1 cellular context compared by ENCODE assay signal in the genomic region with DNA sequence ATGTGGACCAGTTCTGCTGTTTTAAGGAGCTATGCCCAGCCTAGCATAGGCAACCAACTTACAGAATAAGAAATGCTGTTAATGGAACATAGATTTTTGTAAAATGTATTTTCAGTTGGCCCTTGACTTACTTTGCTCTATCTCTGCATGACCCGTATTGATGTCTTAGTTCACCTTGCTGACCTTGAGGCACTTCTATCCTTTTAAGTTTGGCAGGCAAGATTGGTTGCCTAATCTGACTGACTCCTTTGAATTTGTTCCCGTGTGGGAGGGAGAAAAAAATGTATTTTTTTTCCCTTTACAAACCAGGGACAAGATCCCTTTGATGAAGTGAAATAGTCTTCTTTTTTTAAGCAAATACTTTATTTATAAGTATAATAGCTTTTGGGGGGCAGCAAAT.
TF ChIP-seq lines count a peak whose summit lies in the region.

No MANE protein-coding gene starts in this region.

TF ChIP-seq in HepG2, 621 proteins besides CTCF, POLR2A, EP300 and RAD21 (continued from another document and continues in another):
- TF ChIP-seq ARID4A (CRISPR knock-in tag; IDR thresholded peaks at IDR 0.05; ENCODE audit: borderline replicate concordance) (no peak), LBX2 (CRISPR knock-in tag; IDR thresholded peaks at IDR 0.05; ENCODE audit: borderline replicate concordance) (no peak), TOE1 (CRISPR knock-in tag; IDR thresholded peaks at IDR 0.05) (no peak), PHF20 (CRISPR knock-in tag; IDR thresholded peaks at IDR 0.05) (no peak), SMYD3 (CRISPR knock-in tag; IDR thresholded peaks at IDR 0.05) (no peak), REL (CRISPR knock-in tag; conservative IDR thresholded peaks at IDR 0.05) (no peak), ZSCAN21 (CRISPR knock-in tag; IDR thresholded peaks at IDR 0.05; ENCODE audit: borderline replicate concordance) (no peak), GATAD2A (CRISPR knock-in tag; IDR thresholded peaks at IDR 0.05) (peak; percentile 96), ZNF589 (CRISPR knock-in tag; conservative IDR thresholded peaks at IDR 0.05) (no peak), ZNF350 (CRISPR knock-in tag; IDR thresholded peaks at IDR 0.05; ENCODE audit: borderline replicate concordance, low read depth) (no peak), ZNF501 (CRISPR knock-in tag; IDR thresholded peaks at IDR 0.05) (no peak), HES4 (CRISPR knock-in tag; IDR thresholded peaks at IDR 0.05; ENCODE audit: borderline replicate concordance) (no peak), IRX3 (CRISPR knock-in tag; IDR thresholded peaks at IDR 0.05; ENCODE audit: borderline replicate concordance, low read depth) (no peak), ZNF780A (CRISPR knock-in tag; IDR thresholded peaks at IDR 0.05) (no peak), JARID2 (CRISPR knock-in tag; IDR thresholded peaks at IDR 0.05; ENCODE audit: insufficient replicate concordance) (no peak), ZFP82 (CRISPR knock-in tag; IDR thresholded peaks at IDR 0.05; ENCODE audit: borderline replicate concordance) (no peak), ZHX2 (IDR thresholded peaks at IDR 0.05; ENCODE audit: low read depth) (no peak), ZHX2 (CRISPR knock-in tag; IDR thresholded peaks at IDR 0.05; ENCODE audit: borderline replicate concordance) (no peak), HDAC1 (CRISPR knock-in tag; IDR thresholded peaks at IDR 0.05) (peak; percentile 42; the same call in 1 of the 2 replicates), STAT6 (CRISPR knock-in tag; IDR thresholded peaks at IDR 0.05; ENCODE audit: borderline replicate concordance) (no peak), NBN (conservative IDR thresholded peaks at IDR 0.05) (no peak), MED8 (CRISPR knock-in tag; IDR thresholded peaks at IDR 0.05; ENCODE audit: insufficient replicate concordance) (peak; percentile 94), GZF1 (CRISPR knock-in tag; IDR thresholded peaks at IDR 0.05) (no peak), MTA3 (CRISPR knock-in tag; IDR thresholded peaks at IDR 0.05) (no peak), AFF4 (CRISPR knock-in tag; IDR thresholded peaks at IDR 0.05) (0 out of 2 replicates have a peak, but pooled peaks have one; percentile 68), CEBPG (CRISPR knock-in tag; IDR thresholded peaks at IDR 0.05) (peak; percentile 87), ZFAT (CRISPR knock-in tag; conservative IDR thresholded peaks at IDR 0.05) (no peak), AKAP8 (CRISPR knock-in tag; IDR thresholded peaks at IDR 0.05) (no peak), FLYWCH1 (CRISPR knock-in tag; IDR thresholded peaks at IDR 0.05) (no peak), ATM (IDR thresholded peaks at IDR 0.05; ENCODE audit: borderline replicate concordance) (no peak), ZBTB20 (CRISPR knock-in tag; IDR thresholded peaks at IDR 0.05; ENCODE audit: borderline replicate concordance, low read depth) (no peak)
- TF ChIP-seq, protein P1, sequence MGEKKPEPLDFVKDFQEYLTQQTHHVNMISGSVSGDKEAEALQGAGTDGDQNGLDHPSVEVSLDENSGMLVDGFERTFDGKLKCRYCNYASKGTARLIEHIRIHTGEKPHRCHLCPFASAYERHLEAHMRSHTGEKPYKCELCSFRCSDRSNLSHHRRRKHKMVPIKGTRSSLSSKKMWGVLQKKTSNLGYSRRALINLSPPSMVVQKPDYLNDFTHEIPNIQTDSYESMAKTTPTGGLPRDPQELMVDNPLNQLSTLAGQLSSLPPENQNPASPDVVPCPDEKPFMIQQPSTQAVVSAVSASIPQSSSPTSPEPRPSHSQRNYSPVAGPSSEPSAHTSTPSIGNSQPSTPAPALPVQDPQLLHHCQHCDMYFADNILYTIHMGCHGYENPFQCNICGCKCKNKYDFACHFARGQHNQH (CRISPR knock-in tag; IDR thresholded peaks at IDR 0.05), result 0 out of 2 replicates have a peak, but pooled peaks have one; percentile 46
- TF ChIP-seq, protein P2, sequence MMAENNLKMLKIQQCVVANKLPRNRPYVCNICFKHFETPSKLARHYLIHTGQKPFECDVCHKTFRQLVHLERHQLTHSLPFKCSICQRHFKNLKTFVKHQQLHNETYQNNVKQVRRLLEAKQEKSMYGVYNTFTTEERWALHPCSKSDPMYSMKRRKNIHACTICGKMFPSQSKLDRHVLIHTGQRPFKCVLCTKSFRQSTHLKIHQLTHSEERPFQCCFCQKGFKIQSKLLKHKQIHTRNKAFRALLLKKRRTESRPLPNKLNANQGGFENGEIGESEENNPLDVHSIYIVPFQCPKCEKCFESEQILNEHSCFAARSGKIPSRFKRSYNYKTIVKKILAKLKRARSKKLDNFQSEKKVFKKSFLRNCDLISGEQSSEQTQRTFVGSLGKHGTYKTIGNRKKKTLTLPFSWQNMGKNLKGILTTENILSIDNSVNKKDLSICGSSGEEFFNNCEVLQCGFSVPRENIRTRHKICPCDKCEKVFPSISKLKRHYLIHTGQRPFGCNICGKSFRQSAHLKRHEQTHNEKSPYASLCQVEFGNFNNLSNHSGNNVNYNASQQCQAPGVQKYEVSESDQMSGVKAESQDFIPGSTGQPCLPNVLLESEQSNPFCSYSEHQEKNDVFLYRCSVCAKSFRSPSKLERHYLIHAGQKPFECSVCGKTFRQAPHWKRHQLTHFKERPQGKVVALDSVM (CRISPR knock-in tag; IDR thresholded peaks at IDR 0.05), result no peak
